In the genomic region with DNA sequence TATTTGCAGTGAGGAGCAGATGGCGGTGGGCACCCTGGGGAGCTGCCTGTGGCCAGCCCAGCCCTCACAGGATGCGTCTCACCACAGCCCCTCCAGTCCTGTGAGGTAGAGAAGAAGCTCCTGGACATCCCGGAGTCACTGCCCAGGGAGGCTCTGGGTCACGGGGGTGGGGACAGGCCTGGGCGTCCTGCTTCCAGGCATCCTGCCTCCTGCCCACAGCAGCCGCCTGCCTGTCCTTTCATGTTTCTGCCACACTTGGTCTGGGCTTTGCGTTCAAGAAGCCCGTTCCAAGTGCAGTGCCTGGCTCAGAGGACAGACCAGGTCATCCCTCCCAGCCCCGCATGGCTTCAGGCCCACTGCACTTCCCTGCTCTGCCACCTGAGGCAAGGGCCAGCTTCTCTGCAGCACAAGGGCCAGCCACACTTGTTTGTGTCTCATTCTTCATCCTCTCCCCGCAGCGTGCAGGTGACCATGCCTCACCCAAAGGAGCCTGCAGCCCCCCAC, we compare ENCODE assay signal across 31 cellular contexts. TPM values are rescaled to one million over a fixed set of nuclear protein-coding genes. Genes with fewer than 3 reads are reported as not detected.
DNase-seq lines count a peak whose midpoint lies in the region; ATAC-seq, FAIRE-seq and TF ChIP-seq lines count a peak whose summit lies in the region.
"Had no signal": no experiment of that assay in that cellular context is flagged by ENCODE, and none has a peak within 500 bp of the region (broad histone marks: within the 10 kb centered on the region; RNA-seq: fewer than 3 reads in every experiment).

No MANE protein-coding gene starts in this region.

- intact Hi-C loops in Right ventricle myocardium inferior (cut with DNase I) (no loop called here), cardiac septum (cut with DNase I) (no loop called here), GM12878 (cut with micrococcal nuclease; ENCODE audit: unreplicated experiment) (no loop called here), left ventricle myocardium superior (cut with micrococcal nuclease) (no loop called here), vagina (cut with DNase I) (loop anchor here (2.0 kb wide), 1 partner anchor 94 kb away; no protein-coding TSS in a partner anchor)

- no peaks in the 10 kb centered on the region for H3K79me2 ChIP-seq in GM12878 (ENCODE audit: control insufficient read depth, insufficient read depth, low read length)

- RAD21 ChIA-PET in GM12878 (lab: Charles Lee; ENCODE audit: unreplicated experiment): no interaction called here

- 41% methylated on average over 11 of the region's 11 CpGs for WGBS in GM12878 (ENCODE audit: insufficient coverage, insufficient replicate concordance, low lambda C conversion rate, missing lambda C conversion rate)

- TF ChIP-seq CTCF in GM12878 (IDR thresholded peaks at IDR 0.05 in 2 of 3, conservative IDR thresholded peaks at IDR 0.05 in 1 of 3; ENCODE audit: control insufficient read depth in 2 of 3, extremely low read depth in 1 of 3, insufficient read depth in 1 of 3, low read depth in 3 of 3, low read length in 3 of 3): no peak
- no peak for TF ChIP-seq CTCF in vagina (IDR thresholded peaks at IDR 0.05)

- H3K4me3 ChIP-seq in GM12878 (no peak overlapping the region), vagina (no peak overlapping the region)
- H3K4me3 ChIP-seq: dorsolateral prefrontal cortex, Peyer's patch, SJCRH30, thoracic aorta had no signal

- no peak for FAIRE-seq in GM12878 (lab: Jason Lieb, UNC)
- FAIRE-seq: astrocyte had no signal

- no peak overlapping the region for H2AFZ ChIP-seq in GM12878 (ENCODE audit: control insufficient read depth, low read depth, low read length)

- in situ Hi-C loops in GM12878 (cut with MboI): no loop called here

- TF ChIP-seq POLR2A in GM12878 (IDR thresholded peaks at IDR 0.05; ENCODE audit: low read depth, low read length) (no peak), vagina (IDR thresholded peaks at IDR 0.05) (no peak)

- H3K9me3 ChIP-seq in GM12878 (replicated peaks; ENCODE audit: control insufficient read depth, insufficient read depth, low read length) (no peaks in the 10 kb centered on the region), vagina (no peaks in the 10 kb centered on the region)
- H3K9me3 ChIP-seq: Peyer's patch, SJCRH30, thoracic aorta had no signal

- H3K27ac ChIP-seq in GM12878 (ENCODE audit: control insufficient read depth, insufficient read depth) (no peak overlapping the region), vagina (no peak overlapping the region)
- H3K27ac ChIP-seq: Peyer's patch, SJCRH30, thoracic aorta had no signal

- no peaks in the 10 kb centered on the region for H3K36me3 ChIP-seq in GM12878 (ENCODE audit: control insufficient read depth in 2 of 2, insufficient read depth in 2 of 2, low read length in 1 of 2)
- H3K36me3 ChIP-seq in vagina: no peaks in the 10 kb centered on the region
- H3K36me3 ChIP-seq: Peyer's patch, SJCRH30, thoracic aorta had no signal

- CTCF ChIA-PET in GM12878 (lab: Yijun Ruan, JAX): no interaction called here

- DNase-seq in Right ventricle myocardium inferior (ENCODE audit: missing footprints): peak; percentile 62
- DNase-seq in cardiac septum (ENCODE audit: low spot score): no peak
- DNase-seq in GM12878 (ENCODE audit: low read depth, low spot score): no peak
- peak; percentile 48 for DNase-seq in left ventricle myocardium superior
- peak; percentile 67 to 96 for DNase-seq in vagina (ENCODE audit: extremely low spot score in 2 of 2)
- no peak for DNase-seq in AG08395 (ENCODE audit: low spot score)
- DNase-seq in central memory CD4-positive, alpha-beta T cell: no peak
- DNase-seq: activated CD4-positive, alpha-beta T cell treated with anti-CD3 and anti-CD28 coated beads, Interleukin-2, amount 10 ng/mL, durations not matched to agents 24 days and 14 days; activated naive CD4-positive, alpha-beta T cell treated with anti-CD3 and anti-CD28 coated beads, Interleukin-2, amount 10 ng/mL, durations not matched to agents 7 days and 5 days; Calu3; GOT3; mesenchymal stem cell; naive B cell; NCI-H1048; NCI-H1694 treated with DMSO at 0.1 percent for 48 hours; NCI-H2171 treated with DMSO at 0.1 percent for 48 hours; NCI-H524 treated with DMSO at 0.1 percent for 48 hours; retina; SJCRH30; stimulated activated CD4-positive, alpha-beta T cell treated with anti-CD3 and anti-CD28 coated beads, Interleukin-4, amount 100 ng/mL, for 24 hours; stimulated activated naive CD4-positive, alpha-beta T cell treated with Interleukin-2 at 50 U/mL for 16 hours had no signal

- BruUV-seq in GM12878 (replicated peaks; lab: Mats Ljungman, UMichigan): no TSS peak

- ATAC-seq in Right ventricle myocardium inferior: peak; percentile 81
- peak; percentile 41; the same call in 2 of the 3 replicates for ATAC-seq in GM12878
- peak; percentile 87 for ATAC-seq in left ventricle myocardium superior
- ATAC-seq in HG02852 (IDR thresholded peaks at IDR 0.05; ENCODE audit: unreplicated experiment): no peak

- TF ChIP-seq RAD21 in GM12878 (IDR thresholded peaks at IDR 0.05; ENCODE audit: insufficient read depth, low read depth, low read length): no peak

- no peak for TF ChIP-seq EP300 in GM12878 (IDR thresholded peaks at IDR 0.05; ENCODE audit: borderline replicate concordance in 1 of 2, control insufficient read depth in 1 of 2, low read depth in 2 of 2, low read length in 2 of 2)

- H3K27me3 ChIP-seq in GM12878 (replicated peaks in 1 of 2; ENCODE audit: control insufficient read depth in 2 of 2, insufficient read depth in 2 of 2, low read length in 1 of 2) (no peaks in the 10 kb centered on the region; a peak in 1 of 4 replicates), vagina (no peaks in the 10 kb centered on the region)
- H3K27me3 ChIP-seq: dorsolateral prefrontal cortex, Peyer's patch, SJCRH30 had no signal

- SMC1A ChIA-PET in GM12878 (lab: Charles Lee; ENCODE audit: uncharacterized antibody, unreplicated experiment): no interaction called here

- no peaks in the 10 kb centered on the region for H3K4me1 ChIP-seq in GM12878 (ENCODE audit: control insufficient read depth, insufficient read depth, low read length)
- no peaks in the 10 kb centered on the region for H3K4me1 ChIP-seq in vagina
- H3K4me1 ChIP-seq: Peyer's patch, SJCRH30 had no signal

- POLR2A ChIA-PET in GM12878 (lab: Charles Lee): no interaction called here

- H3K4me2 ChIP-seq in GM12878 (ENCODE audit: control insufficient read depth, insufficient read depth): no peak overlapping the region

- no peak overlapping the region for H3K9ac ChIP-seq in GM12878 (ENCODE audit: control insufficient read depth, insufficient read depth, low read length)

- H4K20me1 ChIP-seq in GM12878 (ENCODE audit: control insufficient read depth, insufficient read depth): no peaks in the 10 kb centered on the region

TF ChIP-seq in GM12878, 131 proteins besides CTCF, POLR2A, EP300 and RAD21 (continues in another document):
- TF ChIP-seq EGR1 (IDR thresholded peaks at IDR 0.05; ENCODE audit: borderline replicate concordance in 1 of 2, low read depth in 2 of 2, low read length in 2 of 2) (no peak), KLF5 (IDR thresholded peaks at IDR 0.05; ENCODE audit: partially characterized antibody) (no peak), HDGF (IDR thresholded peaks at IDR 0.05) (no peak)

RNA-seq across cellular contexts. Expression of gene ZDHHC11B, which starts 38.2 kb away (rescaled TPM):
- total RNA-seq in Right ventricle myocardium inferior: 14.7 TPM
- 5.5 TPM for total RNA-seq in cardiac septum
- 0.86 and 1.4 TPM in 2 replicates for total RNA-seq in GM12878 (2013; cell fraction: nucleolus; rRNA removed)
- total RNA-seq in GM12878 (2014; rRNA removed): not detected in 2 replicates
- not detected in 2 replicates for total RNA-seq in GM12878 (2014; rRNA removed; fragmentation: Illumina TruSeq; extraction: Trizol)
- total RNA-seq in GM12878 (2021): 0.13 TPM in 1 of 2 replicates, not detected in the other
- polyA plus RNA-seq in GM12878 (2011; ENCODE audit: low read depth): 0.25 TPM
- not detected in 2 replicates for polyA plus RNA-seq in GM12878 (2011; rRNA removed)
- polyA plus RNA-seq in GM12878 (2011; cell fraction: cytosol; rRNA removed): 0.13 TPM in 1 of 2 replicates, not detected in the other
- 0.59 and 0.63 TPM in 2 replicates for polyA plus RNA-seq in GM12878 (2011; cell fraction: nucleus; rRNA removed)
- polyA plus RNA-seq in GM12878 (2012): 0.20 and 0.55 TPM in 2 replicates
- 0.01 TPM in 1 of 2 replicates, not detected in the other for polyA plus RNA-seq in GM12878 (2014; fragmentation: Illumina TruSeq; extraction: Trizol)
- polyA plus RNA-seq in GM12878 (2014; fragmentation: Nextera tagmentation; extraction: Ambion mirVana): under 1 TPM in 1 of 2 experiments, not detected in 1; 0.09 TPM
- 0.10 TPM in 1 of 2 replicates, not detected in the other for polyA plus RNA-seq in GM12878 (2014; rRNA removed)
- polyA plus RNA-seq in GM12878 (2016; fragmentation: Nextera tagmentation; extraction: Ambion mirVana): not detected
- 0.44 TPM in 1 of 2 replicates, not detected in the other for polyA minus RNA-seq in GM12878 (2011; rRNA and poly(A)+ RNA removed)
- polyA minus RNA-seq in GM12878 (2011; cell fraction: cytosol; rRNA and poly(A)+ RNA removed): not detected in 2 replicates
- not detected in 2 replicates for polyA minus RNA-seq in GM12878 (2011; cell fraction: nucleus; rRNA and poly(A)+ RNA removed)
- total RNA-seq in left ventricle myocardium superior: 20.0 TPM
- total RNA-seq in vagina: 2.7 TPM
- total RNA-seq: activated CD4-positive, alpha-beta T cell treated with anti-CD3 and anti-CD28 coated beads, Interleukin-2, amount 10 ng/mL, durations not matched to agents 24 days and 14 days; activated T-helper 1 cell treated with anti-CD3 and anti-CD28 coated beads, Interleukin-12 subunit alpha, Interleukin-12 subunit beta, Interleukin-2, Interleukin-4 antibody, amounts not matched to agents 30 ng/mL and 10 ng/mL and 1 ng/mL, durations not matched to agents 14 hours and 24 hours and 36 hours; osteocyte; T-helper 1 cell treated with Interleukin-12 subunit alpha and Interleukin-12 subunit beta and Interleukin-4 antibody, amounts not matched to agents 30 ng/mL and 1 ng/mL, for 36 hours had no signal
- polyA plus RNA-seq: AG04450, CD14-positive monocyte had no signal

RNA-seq across cellular contexts. Expression of gene TPPP, which starts 53.2 kb away (rescaled TPM):
- total RNA-seq in Right ventricle myocardium inferior (34.5 TPM), cardiac septum (7.3 TPM), GM12878 (2014; rRNA removed) (under 0.01 TPM in 1 of 2 replicates, not detected in the other), GM12878 (2014; rRNA removed; fragmentation: Illumina TruSeq; extraction: Trizol) (0.04 TPM in 1 of 2 replicates, not detected in the other), GM12878 (2021) (0.03 TPM in 1 of 2 replicates, not detected in the other), left ventricle myocardium superior (34.8 TPM), vagina (4.7 TPM)
- total RNA-seq in GM12878 (2013; cell fraction: nucleolus; rRNA removed): 0.38 and 0.39 TPM in 2 replicates
- polyA plus RNA-seq in GM12878 (2011; ENCODE audit: low read depth): 0.18 TPM
- polyA plus RNA-seq in GM12878 (2011; rRNA removed) (0.01 and 0.07 TPM in 2 replicates), GM12878 (2014; fragmentation: Illumina TruSeq; extraction: Trizol) (0.01 TPM in 1 of 2 replicates, not detected in the other), GM12878 (2014; fragmentation: Nextera tagmentation; extraction: Ambion mirVana) (not detected), GM12878 (2014; rRNA removed) (not detected in 2 replicates), GM12878 (2016; fragmentation: Nextera tagmentation; extraction: Ambion mirVana) (under 1 TPM; 0.03 to 0.24 TPM)
- polyA plus RNA-seq in GM12878 (2011; cell fraction: cytosol; rRNA removed): 0.12 and 0.13 TPM in 2 replicates
- polyA plus RNA-seq in GM12878 (2011; cell fraction: nucleus; rRNA removed): 0.16 and 0.19 TPM in 2 replicates
- polyA plus RNA-seq in GM12878 (2012): 0.29 and 0.32 TPM in 2 replicates
- polyA minus RNA-seq in GM12878 (2011; rRNA and poly(A)+ RNA removed): 0.05 and 0.15 TPM in 2 replicates
- polyA minus RNA-seq in GM12878 (2011; cell fraction: cytosol; rRNA and poly(A)+ RNA removed): not detected in 2 replicates
- polyA minus RNA-seq in GM12878 (2011; cell fraction: nucleus; rRNA and poly(A)+ RNA removed): under 0.01 and 0.10 TPM in 2 replicates
- total RNA-seq: activated CD4-positive, alpha-beta T cell treated with anti-CD3 and anti-CD28 coated beads, Interleukin-2, amount 10 ng/mL, durations not matched to agents 24 days and 14 days; activated T-helper 1 cell treated with anti-CD3 and anti-CD28 coated beads, Interleukin-12 subunit alpha, Interleukin-12 subunit beta, Interleukin-2, Interleukin-4 antibody, amounts not matched to agents 30 ng/mL and 10 ng/mL and 1 ng/mL, durations not matched to agents 14 hours and 24 hours and 36 hours had no signal

Comparison
In these comparisons a context has a peak if more than half of its experiments do, and no peak if none do; other contexts are left out.
1. DNase-seq: peak in Right ventricle myocardium inferior (single experiment), left ventricle myocardium superior (single experiment) and vagina (2 of 2); none in cardiac septum (single experiment), GM12878 (single experiment), AG08395 (single experiment) and central memory CD4-positive, alpha-beta T cell (single experiment).